In the genomic region with DNA sequence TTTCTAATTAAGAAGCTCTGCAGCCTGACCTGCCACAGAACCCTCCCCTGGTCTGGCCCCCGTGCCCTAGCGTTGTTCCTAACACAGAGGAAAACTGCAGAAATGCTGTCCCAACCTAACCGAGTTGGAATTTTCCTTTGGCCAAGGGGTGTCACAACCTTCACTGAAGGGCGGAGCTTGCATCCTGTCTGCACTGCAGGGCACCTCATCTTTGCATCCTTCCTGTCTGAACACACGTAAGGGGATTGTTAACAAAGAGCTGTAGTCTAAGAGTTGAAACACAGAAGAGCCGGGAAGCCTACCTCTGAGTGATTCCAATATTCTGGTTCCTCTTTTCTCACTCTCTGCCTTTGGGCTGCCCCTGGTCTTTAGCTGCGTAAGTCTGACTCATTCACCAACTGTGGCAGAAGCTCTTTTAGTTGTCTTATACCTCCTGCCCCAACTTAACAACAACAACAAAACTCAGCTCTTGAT, we compare ENCODE assay signal across 8 cellular contexts. TPM values are rescaled to one million over a fixed set of nuclear protein-coding genes. Genes with fewer than 3 reads are reported as not detected.
DNase-seq lines count a peak whose midpoint lies in the region; ATAC-seq and TF ChIP-seq lines count a peak whose summit lies in the region.

No MANE protein-coding gene starts in this region.

- peak; percentile 85 for ATAC-seq in GM19025 (IDR thresholded peaks at IDR 0.05; ENCODE audit: low read depth, unreplicated experiment)
- peak; percentile 80 for ATAC-seq in HG03103 (IDR thresholded peaks at IDR 0.05; ENCODE audit: low read depth, unreplicated experiment)
- peak; percentile 79 to 85 for ATAC-seq in naive B cell (ENCODE audit: low read depth in 2 of 2)

- H2AFZ ChIP-seq in SK-N-SH (ENCODE audit: low read depth), result peak overlapping the region; percentile 44; the same call in 1 of the 2 replicates

- no peak for TF ChIP-seq CTCF in SK-N-SH (IDR thresholded peaks at IDR 0.05)

- no peaks in the 10 kb centered on the region for H3K36me3 ChIP-seq in SK-N-SH (replicated peaks in 1 of 2; ENCODE audit: control insufficient read depth in 1 of 2, insufficient read depth in 2 of 2, low read length in 1 of 2)

- CTCF ChIA-PET in SK-N-SH (lab: Yijun Ruan, JAX), result interaction anchor here (0.7 to 15.8 kb wide), 4 partner anchors 10 to 57 kb away, joined by 3 to 272 read pairs (median 4); no protein-coding TSS in a partner anchor

- no peaks in the 10 kb centered on the region for H4K20me1 ChIP-seq in SK-N-SH (ENCODE audit: insufficient read depth)

- H3K27me3 ChIP-seq in SK-N-SH (ENCODE audit: insufficient read depth), result no peaks in the 10 kb centered on the region

- peak overlapping the region; percentile 49 to 69 for H3K4me3 ChIP-seq in SK-N-SH (ENCODE audit: low read depth in 2 of 2, low read length in 1 of 2)

- no peaks in the 10 kb centered on the region for H3K9me3 ChIP-seq in SK-N-SH

- H3K79me2 ChIP-seq in SK-N-SH (ENCODE audit: insufficient read depth), result peaks cover 49% of the 10 kb centered on the region; the same call in 1 of the 2 replicates

- H3K27ac Mint-ChIP-seq in naive B cell, result peak overlapping the region in 1 of 6 donors; percentile 23

- H3K9me3 Mint-ChIP-seq in naive B cell, result no peaks in the 10 kb centered on the region

- H3K9ac ChIP-seq in SK-N-SH, result peak overlapping the region; percentile 78

- H3K9me2 ChIP-seq in SK-N-SH, result no peaks in the 10 kb centered on the region

- peaks cover 0 to 18% (median 8%) of the 10 kb centered on the region in 3 donors for H3K27me3 Mint-ChIP-seq in naive B cell

- H3K36me3 Mint-ChIP-seq in naive B cell, result no peaks in the 10 kb centered on the region

- TF ChIP-seq RAD21 in SK-N-SH (IDR thresholded peaks at IDR 0.05; ENCODE audit: low read length), result no peak

- peak; percentile 84 for DNase-seq in CD1c-positive myeloid dendritic cell (ENCODE audit: extremely low spot score)
- DNase-seq in SK-N-SH, result peak; percentile 27
- DNase-seq in cerebellum (ENCODE audit: low spot score), result peak; percentile 77
- DNase-seq in naive B cell, result no peak
- no peak for DNase-seq in mucosa of gallbladder (ENCODE audit: low spot score)
- DNase-seq in NCI-H1417 treated with DMSO at 0.1 percent for 48 hours (lab: John Stamatoyannopoulos, UW), result no peak

- peak overlapping the region; percentile 92 for H3K4me2 ChIP-seq in SK-N-SH

- POLR2A ChIA-PET in SK-N-SH (lab: Yijun Ruan, JAX), result interaction anchor here (0.6 to 1.6 kb wide), 4 partner anchors 12 to 142 kb away, joined by 3 to 6 read pairs (median 3); no protein-coding TSS in a partner anchor

- H3F3A ChIP-seq in SK-N-SH (replicated peaks; ENCODE audit: insufficient read depth), result peaks cover 39% of the 10 kb centered on the region

- peak in 1 of 2 experiments; percentile 33; a peak in 1 of 4 replicates for TF ChIP-seq EP300 in SK-N-SH (IDR thresholded peaks at IDR 0.05; ENCODE audit: borderline replicate concordance in 1 of 2, low read depth in 1 of 2, low read length in 1 of 2)

- peaks cover 64 to 67% of the 10 kb centered on the region in 2 experiments for H3K4me1 ChIP-seq in SK-N-SH (ENCODE audit: control insufficient read depth in 1 of 2, insufficient read depth in 2 of 2, low read depth in 1 of 2, low read length in 1 of 2)

- peaks cover 24 to 29% (median 25%) of the 10 kb centered on the region in 3 donors for H3K4me1 Mint-ChIP-seq in naive B cell

- WGBS in SK-N-SH (ENCODE audit: low lambda C conversion rate), result 9% methylated on average over 7 of the region's 7 CpGs

- H3K4me3 Mint-ChIP-seq in naive B cell, result peak overlapping the region in 7 of 8 donors; percentile 14 to 89 (median 73)

- peak overlapping the region; percentile 60 to 92 for H3K27ac ChIP-seq in SK-N-SH (ENCODE audit: low read depth in 2 of 2, low read length in 1 of 2)

TF ChIP-seq in SK-N-SH, 30 proteins besides CTCF, POLR2A, EP300 and RAD21:
- TF ChIP-seq NFIC (IDR thresholded peaks at IDR 0.05; ENCODE audit: borderline replicate concordance) (no peak), MXI1 (IDR thresholded peaks at IDR 0.05; ENCODE audit: low read depth, low read length) (no peak), POLR2AphosphoS5 (IDR thresholded peaks at IDR 0.05; ENCODE audit: low read depth, low read length) (peak; percentile 13; the same call in 1 of the 2 replicates), JUND (IDR thresholded peaks at IDR 0.05) (peak; percentile 29; the same call in 1 of the 2 replicates), TCF12 (IDR thresholded peaks at IDR 0.05) (peak; percentile 67), FOXM1 (IDR thresholded peaks at IDR 0.05; ENCODE audit: low read depth) (no peak), FOSL2 (IDR thresholded peaks at IDR 0.05; ENCODE audit: borderline replicate concordance, low read depth) (peak; percentile 65), GABPA (IDR thresholded peaks at IDR 0.05; ENCODE audit: low read depth) (no peak)
- TF ChIP-seq, protein P1, sequence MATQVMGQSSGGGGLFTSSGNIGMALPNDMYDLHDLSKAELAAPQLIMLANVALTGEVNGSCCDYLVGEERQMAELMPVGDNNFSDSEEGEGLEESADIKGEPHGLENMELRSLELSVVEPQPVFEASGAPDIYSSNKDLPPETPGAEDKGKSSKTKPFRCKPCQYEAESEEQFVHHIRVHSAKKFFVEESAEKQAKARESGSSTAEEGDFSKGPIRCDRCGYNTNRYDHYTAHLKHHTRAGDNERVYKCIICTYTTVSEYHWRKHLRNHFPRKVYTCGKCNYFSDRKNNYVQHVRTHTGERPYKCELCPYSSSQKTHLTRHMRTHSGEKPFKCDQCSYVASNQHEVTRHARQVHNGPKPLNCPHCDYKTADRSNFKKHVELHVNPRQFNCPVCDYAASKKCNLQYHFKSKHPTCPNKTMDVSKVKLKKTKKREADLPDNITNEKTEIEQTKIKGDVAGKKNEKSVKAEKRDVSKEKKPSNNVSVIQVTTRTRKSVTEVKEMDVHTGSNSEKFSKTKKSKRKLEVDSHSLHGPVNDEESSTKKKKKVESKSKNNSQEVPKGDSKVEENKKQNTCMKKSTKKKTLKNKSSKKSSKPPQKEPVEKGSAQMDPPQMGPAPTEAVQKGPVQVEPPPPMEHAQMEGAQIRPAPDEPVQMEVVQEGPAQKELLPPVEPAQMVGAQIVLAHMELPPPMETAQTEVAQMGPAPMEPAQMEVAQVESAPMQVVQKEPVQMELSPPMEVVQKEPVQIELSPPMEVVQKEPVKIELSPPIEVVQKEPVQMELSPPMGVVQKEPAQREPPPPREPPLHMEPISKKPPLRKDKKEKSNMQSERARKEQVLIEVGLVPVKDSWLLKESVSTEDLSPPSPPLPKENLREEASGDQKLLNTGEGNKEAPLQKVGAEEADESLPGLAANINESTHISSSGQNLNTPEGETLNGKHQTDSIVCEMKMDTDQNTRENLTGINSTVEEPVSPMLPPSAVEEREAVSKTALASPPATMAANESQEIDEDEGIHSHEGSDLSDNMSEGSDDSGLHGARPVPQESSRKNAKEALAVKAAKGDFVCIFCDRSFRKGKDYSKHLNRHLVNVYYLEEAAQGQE (IDR thresholded peaks at IDR 0.05; ENCODE audit: low read depth, low read length), result no peak

RNA-seq across cellular contexts. Expression of a gene that starts 1.6 kb away (rescaled TPM):
- polyA plus RNA-seq in SK-N-SH (2012; rRNA removed), result 5.3 and 6.8 TPM in 2 replicates
- polyA plus RNA-seq in SK-N-SH (2012; cell fraction: cytosol; rRNA removed), result 6.3 and 6.9 TPM in 2 replicates
- polyA plus RNA-seq in SK-N-SH (2012; cell fraction: nucleus; rRNA removed), result 5.9 and 9.3 TPM in 2 replicates
- total RNA-seq in cerebellum, result 45.7 TPM
- under 1 TPM in 3 of 6 donors, not detected in 3; 0.11 to 0.43 (median 0.13) TPM for polyA plus RNA-seq in naive B cell (ENCODE audit: low read depth in 6 of 6)
- total RNA-seq in mucosa of gallbladder, result 25.1 TPM

RNA-seq across cellular contexts. Expression of a gene that starts 20.0 kb away (rescaled TPM):
- not detected in 2 replicates for polyA plus RNA-seq in SK-N-SH (2012; rRNA removed)
- polyA plus RNA-seq in SK-N-SH (2012; cell fraction: cytosol; rRNA removed), result not detected in 2 replicates
- not detected in 2 replicates for polyA plus RNA-seq in SK-N-SH (2012; cell fraction: nucleus; rRNA removed)
- total RNA-seq in cerebellum, result not detected
- not detected for polyA plus RNA-seq in naive B cell (ENCODE audit: low read depth in 6 of 6)
- total RNA-seq in mucosa of gallbladder, result 34.4 TPM

RNA-seq across cellular contexts. Expression of a gene that starts 26.2 kb away (rescaled TPM):
- not detected in 2 replicates for polyA plus RNA-seq in SK-N-SH (2012; rRNA removed)
- 0.03 TPM in 1 of 2 replicates, not detected in the other for polyA plus RNA-seq in SK-N-SH (2012; cell fraction: cytosol; rRNA removed)
- 0.13 TPM in 1 of 2 replicates, not detected in the other for polyA plus RNA-seq in SK-N-SH (2012; cell fraction: nucleus; rRNA removed)
- 0.27 TPM for total RNA-seq in cerebellum
- polyA plus RNA-seq in naive B cell (ENCODE audit: low read depth in 6 of 6), result not detected
- total RNA-seq in mucosa of gallbladder, result 3.9 TPM

RNA-seq across cellular contexts. Expression of a gene that starts 27.2 kb away (rescaled TPM):
- polyA plus RNA-seq in SK-N-SH (2012; rRNA removed) (0.92 and 1.5 TPM in 2 replicates), naive B cell (ENCODE audit: low read depth in 6 of 6) (not detected)
- polyA plus RNA-seq in SK-N-SH (2012; cell fraction: cytosol; rRNA removed), result 0.67 and 1.2 TPM in 2 replicates
- polyA plus RNA-seq in SK-N-SH (2012; cell fraction: nucleus; rRNA removed), result 0.29 and 1.8 TPM in 2 replicates
- total RNA-seq in cerebellum (6.0 TPM), mucosa of gallbladder (277 TPM)

RNA-seq across cellular contexts. Expression of a gene that starts 59.4 kb away (rescaled TPM):
- polyA plus RNA-seq in SK-N-SH (2012; rRNA removed) (36.7 and 61.2 TPM in 2 replicates), naive B cell (ENCODE audit: low read depth in 6 of 6) (10 to 100 TPM; 14.3 to 28.3 (median 18.5) TPM)
- 46.8 and 79.7 TPM in 2 replicates for polyA plus RNA-seq in SK-N-SH (2012; cell fraction: cytosol; rRNA removed)
- polyA plus RNA-seq in SK-N-SH (2012; cell fraction: nucleus; rRNA removed), result 18.1 and 22.1 TPM in 2 replicates
- total RNA-seq in cerebellum (13.2 TPM), mucosa of gallbladder (21.8 TPM)

Comparison
In these comparisons a context has a peak if more than half of its experiments do, and no peak if none do; other contexts are left out.
1. DNase-seq: peak in CD1c-positive myeloid dendritic cell (single experiment), SK-N-SH (single experiment) and cerebellum (single experiment); none in naive B cell (single experiment), mucosa of gallbladder (single experiment) and NCI-H1417 treated with DMSO at 0.1 percent for 48 hours (single experiment).
2. RNA of a gene that starts 20.0 kb away (total RNA-seq): 34.4 TPM in mucosa of gallbladder (single experiment); not detected in cerebellum (single experiment); every median in the first group is over 10 times any median in the second.
3. Peak in every context shown above with its lines, with median percentiles within 50 percentile points of each other: ATAC-seq.